In the genomic region with DNA sequence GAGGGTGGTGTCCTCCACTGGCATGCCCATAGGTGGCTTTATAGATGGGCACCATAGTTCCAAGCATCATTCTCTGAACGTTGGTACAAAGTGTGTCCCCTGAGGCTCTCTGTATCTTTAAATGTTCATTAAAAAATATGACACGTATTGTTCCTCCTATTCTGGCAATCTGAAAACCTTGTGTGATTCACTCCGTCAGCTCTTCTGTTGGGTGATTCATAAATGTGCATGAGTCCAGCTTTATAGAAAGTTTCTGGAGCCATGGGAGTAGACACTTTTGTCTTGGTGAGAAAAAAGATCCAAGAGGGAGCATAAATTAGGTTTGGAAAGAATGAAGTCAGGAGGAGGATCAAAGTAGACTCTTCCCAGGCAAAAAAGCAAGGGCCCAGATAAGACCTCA, we compare ENCODE assay signal across 5 cellular contexts.
"Had no signal": no experiment of that assay in that cellular context is flagged by ENCODE, and none has a peak within 500 bp of the region (broad histone marks: within the 10 kb centered on the region; RNA-seq: fewer than 3 reads in every experiment).

No MANE protein-coding gene starts in this region.

- DNase-seq: GOT3, H7, HCEC 1CT, IMR-90 had no signal

- FAIRE-seq: HTR-8/SVneo had no signal
